In genomic region chr21:37443683-37444082, GRCh38 we compare ENCODE assay signal across 14 cellular contexts.
"Had no signal": no experiment of that assay in that cellular context is flagged by ENCODE, and none has a peak within 500 bp of the region (broad histone marks: within the 10 kb centered on the region; RNA-seq: fewer than 3 reads in every experiment).

No MANE protein-coding gene starts in this region.

- H3K36me3 ChIP-seq: breast epithelium, heart right ventricle, thyroid gland, vagina had no signal

- H3K4me1 ChIP-seq: breast epithelium had no signal

- H3K4me3 ChIP-seq: breast epithelium, heart right ventricle, mucosa of descending colon, thyroid gland, vagina had no signal

- H3K27me3 ChIP-seq: breast epithelium, heart right ventricle, thyroid gland, vagina had no signal

- H3K4me3 Mint-ChIP-seq: activated naive CD8-positive, alpha-beta T cell treated with anti-CD3 and anti-CD28 coated beads, Interleukin-2, amount 10 ng/mL, durations not matched to agents 7 days and 5 days; nephron progenitor cell; T-helper 2 cell treated with Interferon-gamma antibody and Interleukin-4, amounts not matched to agents 5 μg/mL and 100 μg/mL, for 36 hours had no signal

- H3K27ac ChIP-seq: breast epithelium, thyroid gland, vagina had no signal

- DNase-seq: activated effector memory CD4-positive, alpha-beta T cell treated with Interleukin-2 at 50 U/mL for 16 hours; activated naive CD8-positive, alpha-beta T cell treated with anti-CD3 and anti-CD28 coated beads, Interleukin-2, amount 10 ng/mL, durations not matched to agents 7 days and 5 days; anterior cingulate cortex; foreskin melanocyte; heart right ventricle; mammary epithelial cell; mucosa of descending colon; nephron progenitor cell; stimulated activated CD4-positive, alpha-beta T cell treated with anti-CD3 and anti-CD28 coated beads, Interleukin-4, amount 100 ng/mL, for 24 hours; thyroid gland had no signal

- ATAC-seq: heart right ventricle, left lobe of liver, mucosa of descending colon had no signal

- H3K9me3 ChIP-seq: breast epithelium, heart right ventricle, mucosa of descending colon, thyroid gland, vagina had no signal

- H3K9me3 Mint-ChIP-seq: activated naive CD8-positive, alpha-beta T cell treated with anti-CD3 and anti-CD28 coated beads, Interleukin-2, amount 10 ng/mL, durations not matched to agents 7 days and 5 days; T-helper 2 cell treated with Interferon-gamma antibody and Interleukin-4, amounts not matched to agents 5 μg/mL and 100 μg/mL, for 36 hours had no signal

- H3K27ac Mint-ChIP-seq: activated naive CD8-positive, alpha-beta T cell treated with anti-CD3 and anti-CD28 coated beads, Interleukin-2, amount 10 ng/mL, durations not matched to agents 7 days and 5 days had no signal

- H3K27me3 Mint-ChIP-seq: activated naive CD8-positive, alpha-beta T cell treated with anti-CD3 and anti-CD28 coated beads, Interleukin-2, amount 10 ng/mL, durations not matched to agents 7 days and 5 days had no signal
